In the genomic region with DNA sequence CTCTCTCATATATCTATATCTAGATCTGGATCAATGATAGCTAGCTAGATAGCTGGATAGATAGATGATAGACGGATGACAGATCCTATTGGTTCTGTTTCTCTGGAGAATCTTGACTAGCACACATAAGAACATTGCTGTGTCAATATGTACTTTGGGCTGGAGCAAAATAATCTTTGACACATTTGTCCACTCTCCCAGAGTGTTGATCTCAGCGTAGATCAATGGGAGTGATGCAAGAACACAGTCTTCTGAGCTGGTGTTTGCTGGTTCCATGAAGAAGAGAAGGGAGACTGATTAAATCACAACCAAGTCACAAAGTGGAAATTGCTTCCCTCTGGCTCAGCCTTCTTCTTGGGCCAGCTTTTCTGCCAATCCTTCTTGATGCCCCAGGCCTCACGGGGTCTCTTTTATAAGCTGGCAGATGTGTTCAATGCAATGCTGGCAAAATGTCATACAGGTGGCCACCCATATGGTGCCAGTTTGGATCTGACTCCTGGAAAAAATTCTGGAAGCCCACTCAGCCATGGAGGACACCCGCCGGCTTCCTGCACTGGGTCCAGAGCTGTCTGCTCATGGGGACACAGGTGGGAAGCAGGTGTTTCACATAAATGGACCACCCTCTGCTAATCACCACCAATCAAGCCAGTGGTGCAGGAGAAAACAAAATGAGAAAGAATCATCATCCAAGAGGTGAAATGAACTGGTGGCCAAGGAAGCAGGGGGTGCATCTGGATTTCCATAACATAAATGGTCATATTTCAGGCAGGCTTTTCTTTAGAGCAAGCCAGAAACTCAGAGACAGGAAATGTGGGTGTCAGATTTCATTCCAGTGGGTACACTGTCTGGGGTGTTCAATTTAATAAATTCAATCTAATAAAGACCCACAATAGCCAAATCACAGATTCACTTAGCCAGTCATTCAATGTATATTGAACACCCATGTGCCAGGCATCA, we compare ENCODE assay signal across 17 cellular contexts.
A peak's percentile ranks its signal among the peaks of the same experiment; 100 is the strongest.
DNase-seq lines count a peak whose midpoint lies in the region; ATAC-seq and TF ChIP-seq lines count a peak whose summit lies in the region.
"Had no signal": no experiment of that assay in that cellular context is flagged by ENCODE, and none has a peak within 500 bp of the region (broad histone marks: within the 10 kb centered on the region; RNA-seq: fewer than 3 reads in every experiment).

No MANE protein-coding gene starts in this region.

- TF ChIP-seq CTCF in body of pancreas (IDR thresholded peaks at IDR 0.05) (no peak), right lobe of liver (IDR thresholded peaks at IDR 0.05) (no peak), neural progenitor cell (IDR thresholded peaks at IDR 0.05) (no peak)

- DNase-seq in DMS 273 (lab: John Stamatoyannopoulos, UW; ENCODE audit: unreplicated experiment) (peak; percentile 83), body of pancreas (peak in 3 of 4 donors; percentile 18 to 31 (median 25)), right lobe of liver (peak in 1 of 3 donors; percentile 64), neural progenitor cell (ENCODE audit: low spot score) (no peak)
- DNase-seq: CD4-positive, alpha-beta memory T cell; NCI-H1105; NCI-H187; NCI-H446; SHP77 had no signal

- H3K4me3 Mint-ChIP-seq in neural progenitor cell: no peak overlapping the region
- H3K4me3 Mint-ChIP-seq: CD4-positive, alpha-beta memory T cell had no signal

- no peaks in the 10 kb centered on the region for H4K20me1 ChIP-seq in neural progenitor cell (ENCODE audit: low read depth)
- H4K20me1 ChIP-seq: BLaER1 had no signal

- H3K27me3 ChIP-seq in body of pancreas (no peaks in the 10 kb centered on the region), right lobe of liver (no peaks in the 10 kb centered on the region), neural progenitor cell (no peaks in the 10 kb centered on the region)
- H3K27me3 ChIP-seq: BLaER1 had no signal

- ATAC-seq in body of pancreas (peak; percentile 88), right lobe of liver (peak; percentile 89 to 94 (median 91)), GM18858 (IDR thresholded peaks at IDR 0.05; ENCODE audit: unreplicated experiment) (no peak), HG02610 (IDR thresholded peaks at IDR 0.05; ENCODE audit: unreplicated experiment) (no peak), GM18867 (IDR thresholded peaks at IDR 0.05; ENCODE audit: unreplicated experiment) (no peak)
- ATAC-seq: A549 had no signal

- H3K36me3 ChIP-seq in body of pancreas (replicated peaks in 1 of 2; ENCODE audit: insufficient read depth in 1 of 2, low read depth in 2 of 2) (no peaks in the 10 kb centered on the region), right lobe of liver (no peaks in the 10 kb centered on the region), neural progenitor cell (no peaks in the 10 kb centered on the region)
- H3K36me3 ChIP-seq: BLaER1 had no signal

- peak overlapping the region in 3 of 4 donors; percentile 31 to 46 (median 46) for H3K27ac ChIP-seq in body of pancreas
- peak overlapping the region in 1 of 3 donors; percentile 18 for H3K27ac ChIP-seq in right lobe of liver
- no peak overlapping the region for H3K27ac ChIP-seq in neural progenitor cell
- H3K27ac ChIP-seq: A549, BLaER1, HL-60, SK-N-MC had no signal

- peak; percentile 13 for TF ChIP-seq RAD21 in Ishikawa (IDR thresholded peaks at IDR 0.05; ENCODE audit: low read depth)

- H3K9me3 Mint-ChIP-seq in neural progenitor cell: no peaks in the 10 kb centered on the region

- no peaks in the 10 kb centered on the region for H3K36me3 Mint-ChIP-seq in neural progenitor cell

- no peaks in the 10 kb centered on the region for H3K4me1 Mint-ChIP-seq in neural progenitor cell

- no peak overlapping the region for H3K4me3 ChIP-seq in body of pancreas
- no peak overlapping the region for H3K4me3 ChIP-seq in right lobe of liver
- no peak overlapping the region for H3K4me3 ChIP-seq in neural progenitor cell
- H3K4me3 ChIP-seq: A549, BLaER1, SK-N-MC had no signal

- H3K27ac Mint-ChIP-seq in neural progenitor cell: no peak overlapping the region
- H3K27ac Mint-ChIP-seq: CD4-positive, alpha-beta memory T cell had no signal

- H3K4me1 ChIP-seq in body of pancreas (peaks cover 32% of the 10 kb centered on the region), right lobe of liver (peaks cover 0 to 15% (median 5%) of the 10 kb centered on the region in 4 donors), neural progenitor cell (no peaks in the 10 kb centered on the region)
- H3K4me1 ChIP-seq: A549, BLaER1 had no signal

- H3K4me2 ChIP-seq in neural progenitor cell: no peak overlapping the region
- H3K4me2 ChIP-seq: A549, BLaER1 had no signal

- H2AFZ ChIP-seq in neural progenitor cell (replicated peaks): no peak overlapping the region

- intact Hi-C loops in body of pancreas (cut with DNase I): no loop called here
- intact Hi-C loops in right lobe of liver (cut with DNase I): no loop called here

- H3F3A ChIP-seq in neural progenitor cell (ENCODE audit: low read depth): no peaks in the 10 kb centered on the region

- H3K9me3 ChIP-seq in body of pancreas (no peaks in the 10 kb centered on the region), right lobe of liver (no peaks in the 10 kb centered on the region), neural progenitor cell (ENCODE audit: low read depth) (no peaks in the 10 kb centered on the region)
- H3K9me3 ChIP-seq: A549, BLaER1 had no signal

- 50 to 58% methylated on average over 5 of the region's 5 CpGs for WGBS in body of pancreas, 2 donors
- 31% methylated on average over 5 of the region's 5 CpGs for WGBS in right lobe of liver (ENCODE audit: insufficient coverage, low coverage, low lambda C conversion rate, missing lambda C conversion rate)

- peak; percentile 99 for TF ChIP-seq EP300 in Ishikawa (IDR thresholded peaks at IDR 0.05; ENCODE audit: borderline replicate concordance)

- H3K27me3 Mint-ChIP-seq in neural progenitor cell (ENCODE audit: insufficient read depth, low read depth): peaks cover 9% of the 10 kb centered on the region

- H3K9ac ChIP-seq in neural progenitor cell: no peak overlapping the region
- H3K9ac ChIP-seq: BLaER1 had no signal

- no peaks in the 10 kb centered on the region for H3K79me2 ChIP-seq in neural progenitor cell (ENCODE audit: low read depth)

- TF ChIP-seq POLR2A in body of pancreas (IDR thresholded peaks at IDR 0.05) (no peak), right lobe of liver (IDR thresholded peaks at IDR 0.05) (no peak)

TF ChIP-seq in Ishikawa, 13 proteins besides CTCF, POLR2A, EP300 and RAD21:
- peak; percentile 100 for TF ChIP-seq TCF12 (IDR thresholded peaks at IDR 0.05; ENCODE audit: low read depth)
- TF ChIP-seq CEBPB (IDR thresholded peaks at IDR 0.05): peak; percentile 50; the same call in 1 of the 2 replicates
- TF ChIP-seq FOXM1 (IDR thresholded peaks at IDR 0.05; ENCODE audit: borderline replicate concordance, low read depth): peak; percentile 98
- TF ChIP-seq, protein P1, sequence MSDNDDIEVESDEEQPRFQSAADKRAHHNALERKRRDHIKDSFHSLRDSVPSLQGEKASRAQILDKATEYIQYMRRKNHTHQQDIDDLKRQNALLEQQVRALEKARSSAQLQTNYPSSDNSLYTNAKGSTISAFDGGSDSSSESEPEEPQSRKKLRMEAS (IDR thresholded peaks at IDR 0.05): peak; percentile 46; the same call in 1 of the 2 replicates
- TF ChIP-seq EGR1 (IDR thresholded peaks at IDR 0.05): no peak
- peak; percentile 90 for TF ChIP-seq TEAD4 (IDR thresholded peaks at IDR 0.05)
- TF ChIP-seq YY1 (IDR thresholded peaks at IDR 0.05; ENCODE audit: low read depth): no peak
- TF ChIP-seq ZBTB7A (IDR thresholded peaks at IDR 0.05; ENCODE audit: low read depth): no peak
- TF ChIP-seq CREB1 (IDR thresholded peaks at IDR 0.05; ENCODE audit: low read depth): no peak
- TF ChIP-seq NFIC (IDR thresholded peaks at IDR 0.05): peak; percentile 99
- TF ChIP-seq REST (IDR thresholded peaks at IDR 0.05; ENCODE audit: low read depth): 0 out of 2 replicates have a peak, but pooled peaks have one; percentile 22
- TF ChIP-seq TAF1 (IDR thresholded peaks at IDR 0.05; ENCODE audit: low read depth): no peak
- 0 out of 2 replicates have a peak, but pooled peaks have one; percentile 11 for TF ChIP-seq USF1 (IDR thresholded peaks at IDR 0.05)
TF ChIP-seq in Ishikawa: peak in this region for 8.

Comparison
In these comparisons a context has a peak if more than half of its experiments do, and no peak if none do; other contexts are left out.
1. ATAC-seq: peak in body of pancreas (single experiment) and right lobe of liver (4 of 4); none in GM18858 (single experiment), HG02610 (single experiment) and GM18867 (single experiment).